ENCODE assay signal across 9 cellular contexts in genomic region chr12:43282106-43282505, GRCh38.
DNase-seq lines count a peak whose midpoint lies in the region; ATAC-seq, FAIRE-seq and TF ChIP-seq lines count a peak whose summit lies in the region.
"Had no signal": no experiment of that assay in that cellular context is flagged by ENCODE, and none has a peak within 500 bp of the region (broad histone marks: within the 10 kb centered on the region; RNA-seq: fewer than 3 reads in every experiment).

No MANE protein-coding gene starts in this region.

- no peak for TF ChIP-seq POLR2A in prostate gland (IDR thresholded peaks at IDR 0.05)

- no peaks in the 10 kb centered on the region for H3K4me1 ChIP-seq in prostate gland (replicated peaks)

- no peak overlapping the region for H3K4me3 Mint-ChIP-seq in osteocyte (ENCODE audit: unreplicated experiment)
- H3K4me3 Mint-ChIP-seq: immature natural killer cell had no signal

- no peaks in the 10 kb centered on the region for H3K27me3 Mint-ChIP-seq in osteocyte (ENCODE audit: unreplicated experiment)

- no peak overlapping the region for H3K27ac Mint-ChIP-seq in osteocyte (ENCODE audit: unreplicated experiment)
- H3K27ac Mint-ChIP-seq: immature natural killer cell had no signal

- DNase-seq in GM06990 (ENCODE audit: extremely low read depth, insufficient read length) (no peak), NCI-H1930 (lab: John Stamatoyannopoulos, UW) (peak; percentile 31 to 51), bronchial epithelial cell (ENCODE audit: low read depth) (peak; percentile 52), osteocyte (ENCODE audit: extremely low spot score, unreplicated experiment) (no peak), OCI-M2 (lab: John Stamatoyannopoulos, UW; ENCODE audit: unreplicated experiment) (no peak), prostate gland (ENCODE audit: low spot score) (no peak)
- DNase-seq: immature natural killer cell; stimulated activated CD4-positive, alpha-beta T cell treated with anti-CD3 and anti-CD28 coated beads, Interleukin-2, amount 100 ng/mL, for 48 hours had no signal

- H3K4me1 Mint-ChIP-seq in osteocyte (ENCODE audit: unreplicated experiment): peaks cover 33% of the 10 kb centered on the region
- H3K4me1 Mint-ChIP-seq: immature natural killer cell had no signal

- H3K9me3 ChIP-seq in prostate gland: no peaks in the 10 kb centered on the region

- H3K27ac ChIP-seq in prostate gland: no peak overlapping the region

- intact Hi-C loops in prostate gland (cut with DNase I): loop anchor here (5.0 kb wide), 1 partner anchor 800 kb away; no protein-coding TSS in a partner anchor

- TF ChIP-seq CTCF in GM06990 (IDR thresholded peaks at IDR 0.05; ENCODE audit: insufficient read depth, low read length, poor library complexity, severe bottlenecking) (peak; percentile 11), bronchial epithelial cell (IDR thresholded peaks at IDR 0.05; ENCODE audit: insufficient read depth, low read length, severe bottlenecking) (no peak), osteocyte (IDR thresholded peaks at IDR 0.05) (peak; percentile 62), prostate gland (IDR thresholded peaks at IDR 0.05) (peak in 2 of 4 experiments; percentile 41 to 43)

- ATAC-seq in HG03571 (IDR thresholded peaks at IDR 0.05; ENCODE audit: unreplicated experiment): no peak

- no peak for FAIRE-seq in bronchial epithelial cell (lab: Jason Lieb, UNC)

- H3K27me3 ChIP-seq in GM06990 (replicated peaks; ENCODE audit: control insufficient read depth, insufficient read depth, low read length) (no peaks in the 10 kb centered on the region), bronchial epithelial cell (ENCODE audit: control insufficient read depth, insufficient read depth, low read length) (no peaks in the 10 kb centered on the region), prostate gland (replicated peaks; ENCODE audit: insufficient read depth) (no peaks in the 10 kb centered on the region)

- H3K36me3 Mint-ChIP-seq in osteocyte (ENCODE audit: unreplicated experiment): no peaks in the 10 kb centered on the region
- H3K36me3 Mint-ChIP-seq: immature natural killer cell had no signal

- H3K36me3 ChIP-seq in GM06990 (ENCODE audit: control insufficient read depth, insufficient read depth, low read length) (no peaks in the 10 kb centered on the region), bronchial epithelial cell (ENCODE audit: control insufficient read depth, insufficient read depth, low read length) (no peaks in the 10 kb centered on the region), prostate gland (no peaks in the 10 kb centered on the region)

- H3K4me3 ChIP-seq in GM06990 (replicated peaks; ENCODE audit: low read depth, low read length) (no peak overlapping the region), bronchial epithelial cell (ENCODE audit: low read depth, low read length) (no peak overlapping the region), prostate gland (no peak overlapping the region)

- H3K9me3 Mint-ChIP-seq in osteocyte (ENCODE audit: unreplicated experiment): no peaks in the 10 kb centered on the region

Comparison
In these comparisons a context has a peak if more than half of its experiments do, and no peak if none do; other contexts are left out.
1. DNase-seq: peak in NCI-H1930 (2 of 2) and bronchial epithelial cell (single experiment); none in GM06990 (single experiment), osteocyte (single experiment), OCI-M2 (single experiment) and prostate gland (single experiment).